28 cellular contexts compared by ENCODE assay signal in the genomic region with DNA sequence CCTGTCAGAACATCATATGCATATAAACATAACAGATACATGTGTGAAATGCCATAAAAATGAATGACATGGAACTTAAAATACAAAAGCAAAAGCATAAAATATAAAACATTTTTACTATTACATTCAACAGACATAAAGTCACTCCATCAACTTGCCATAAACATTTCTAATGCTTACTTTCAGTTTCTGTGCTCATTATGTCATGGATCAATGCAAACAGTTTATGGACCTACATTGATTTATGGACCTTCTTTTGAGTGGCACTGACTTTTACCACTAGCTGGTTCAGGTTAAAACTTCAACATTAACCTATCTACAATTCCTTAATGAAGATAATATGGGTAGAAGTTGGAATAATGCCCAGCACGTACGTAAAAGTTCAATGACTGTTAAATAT.
"Had no signal": no experiment of that assay in that cellular context is flagged by ENCODE, and none has a peak within 500 bp of the region (broad histone marks: within the 10 kb centered on the region; RNA-seq: fewer than 3 reads in every experiment).

No MANE protein-coding gene starts in this region.

- ATAC-seq: left cardiac atrium; left lung; lower lobe of right lung; natural killer cell; right cardiac atrium; sciatic nerve; stimulated activated effector memory CD8-positive, alpha-beta T cell treated with anti-CD3 and anti-CD28 coated beads, Interleukin-12 subunit alpha, Interleukin-12 subunit beta, amount 100 ng/mL, for 72 hours; upper lobe of right lung had no signal

- H3K27me3 ChIP-seq: left lung, ovary, spleen, suprapubic skin, tibial artery, upper lobe of right lung had no signal

- FAIRE-seq: keratinocyte, urothelium cell line had no signal

- H3K27ac ChIP-seq: left lung, lower lobe of right lung, ovary, prostate gland, skin epidermis, spleen, suprapubic skin, thoracic aorta, tibial artery, upper lobe of right lung had no signal

- DNase-seq: hippocampal formation; kidney glomerular epithelial cell; left cardiac atrium; left lung; lower lobe of right lung; mammary epithelial cell; mesenchymal stem cell; naive B cell; natural killer cell; nephron progenitor cell; ovary; posterior cingulate gyrus; retina; right cardiac atrium; spleen; stimulated activated CD4-positive, alpha-beta T cell treated with anti-CD3 and anti-CD28 coated beads, Interleukin-4, amount 100 ng/mL, for 24 hours; stimulated activated naive CD4-positive, alpha-beta T cell; tibial artery; trophoblast cell; upper lobe of right lung had no signal

- H3K9me3 ChIP-seq: left lung, lower lobe of right lung, ovary, prostate gland, spleen, suprapubic skin, thoracic aorta, tibial artery, upper lobe of right lung had no signal

- H3K4me3 ChIP-seq: left lung, lower lobe of right lung, ovary, prostate gland, skin epidermis, spleen, suprapubic skin, thoracic aorta, tibial artery, upper lobe of right lung had no signal

- H3K4me1 ChIP-seq: left lung, lower lobe of right lung, prostate gland, spleen, suprapubic skin, tibial artery, upper lobe of right lung had no signal

- H3K36me3 ChIP-seq: left lung, lower lobe of right lung, ovary, prostate gland, spleen, suprapubic skin, thoracic aorta, tibial artery, upper lobe of right lung had no signal
